ENCODE assay signal across 8 cellular contexts in the genomic region with DNA sequence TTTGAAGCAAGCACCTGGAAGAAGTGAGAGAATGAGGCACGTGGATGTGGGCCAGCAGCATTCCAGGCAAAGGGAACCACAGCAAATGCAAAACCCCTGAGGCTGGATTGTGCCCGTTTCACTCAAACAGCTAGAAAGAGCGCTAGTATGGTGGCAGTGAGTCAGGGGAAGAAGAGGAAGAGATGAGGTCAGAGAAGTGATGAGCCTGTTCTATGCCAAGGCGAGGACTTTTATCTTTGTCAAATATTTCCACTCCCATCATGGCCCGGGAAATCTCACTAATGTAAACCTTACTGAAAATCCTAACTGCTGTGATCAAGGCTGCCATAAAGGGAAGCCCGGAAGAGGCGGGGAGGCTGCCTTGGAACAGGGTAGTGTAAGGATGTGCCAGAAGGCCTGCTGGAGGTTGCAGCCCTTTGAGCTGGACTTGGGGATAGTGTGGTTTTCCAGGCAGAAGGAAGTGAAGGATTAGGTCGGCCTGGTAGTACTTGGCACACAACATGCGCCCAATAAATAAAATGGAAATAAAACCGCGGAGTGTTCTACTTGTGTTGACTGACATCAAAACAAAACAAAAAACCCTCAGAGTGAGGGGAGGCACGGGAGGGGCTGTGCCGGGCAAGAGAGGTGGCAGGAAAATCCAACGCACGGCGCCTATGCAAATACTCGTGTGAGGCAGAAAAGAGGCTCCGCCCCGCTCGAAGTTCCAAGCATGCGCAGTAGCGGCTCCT. TPM values are rescaled to one million over a fixed set of nuclear protein-coding genes. Genes with fewer than 3 reads are reported as not detected.
DNase-seq lines count a peak whose midpoint lies in the region; ATAC-seq and TF ChIP-seq lines count a peak whose summit lies in the region.

No MANE protein-coding gene starts in this region.

- no peak for TF ChIP-seq CTCF in MM.1S (IDR thresholded peaks at IDR 0.05; ENCODE audit: low read length)
- TF ChIP-seq CTCF in fibroblast of the aortic adventitia (IDR thresholded peaks at IDR 0.05; ENCODE audit: insufficient read depth, low read length), result no peak
- TF ChIP-seq CTCF in osteocyte (IDR thresholded peaks at IDR 0.05), result no peak
- no peak for TF ChIP-seq CTCF in GM10248 (IDR thresholded peaks at IDR 0.05; ENCODE audit: control extremely low read depth, extremely low read depth, low read depth, missing control alignments)

- CTCF ChIA-PET in GM10248 (lab: Yijun Ruan, JAX), result interaction anchor here (1.0 to 1.5 kb wide), 2 partner anchors 20 to 26 kb away, joined by 3 to 5 read pairs; no protein-coding TSS in a partner anchor

- H3K27me3 Mint-ChIP-seq in activated T-cell treated with anti-CD3 and anti-CD28 coated beads, Interleukin-2, amount 50 U/mL, for 4 hours (ENCODE audit: low read depth), result no peaks in the 10 kb centered on the region
- no peaks in the 10 kb centered on the region for H3K27me3 Mint-ChIP-seq in osteocyte (ENCODE audit: unreplicated experiment)

- H3K36me3 ChIP-seq in MM.1S (replicated peaks; ENCODE audit: insufficient read depth, low read length), result no peaks in the 10 kb centered on the region

- POLR2A ChIA-PET in GM10248 (lab: Yijun Ruan, JAX), result interaction anchor here (1.0 to 2.3 kb wide), 4 partner anchors 11 to 27 kb away, joined by 3 to 20 read pairs (median 4); a partner anchor contains a TSS

- peak overlapping the region; percentile 99 for H3K27ac Mint-ChIP-seq in osteocyte (ENCODE audit: unreplicated experiment)

- peak overlapping the region; percentile 95 for H3K4me2 ChIP-seq in MM.1S (ENCODE audit: low read depth, low read length)

- peak overlapping the region; percentile 78; the same call in 1 of the 2 replicates for H3K27ac ChIP-seq in MM.1S (ENCODE audit: low read length)

- H3K9me3 Mint-ChIP-seq in activated T-cell treated with anti-CD3 and anti-CD28 coated beads, Interleukin-2, amount 50 U/mL, for 4 hours, result no peaks in the 10 kb centered on the region
- H3K9me3 Mint-ChIP-seq in osteocyte (ENCODE audit: unreplicated experiment), result no peaks in the 10 kb centered on the region

- H3K27me3 ChIP-seq in MM.1S (replicated peaks; ENCODE audit: insufficient read depth, low read length), result no peaks in the 10 kb centered on the region

- H3K4me3 Mint-ChIP-seq in activated T-cell treated with anti-CD3 and anti-CD28 coated beads, Interleukin-2, amount 50 U/mL, for 4 hours, result peak overlapping the region; percentile 91
- peak overlapping the region; percentile 86 for H3K4me3 Mint-ChIP-seq in osteocyte (ENCODE audit: unreplicated experiment)

- H3K4me3 ChIP-seq in MM.1S (ENCODE audit: low read length) (peak overlapping the region; percentile 54), fibroblast of the aortic adventitia (ENCODE audit: low read depth, low read length) (peak overlapping the region; percentile 42)

- peaks cover 38% of the 10 kb centered on the region for H3K79me2 ChIP-seq in MM.1S (ENCODE audit: low read length)

- no peaks in the 10 kb centered on the region for H3K9me3 ChIP-seq in MM.1S (replicated peaks; ENCODE audit: insufficient read depth, low read length)

- peak in 1 of 2 donors; percentile 19 for ATAC-seq in activated T-cell treated with anti-CD3 and anti-CD28 coated beads, Interleukin-2, amount 50 U/mL, for 4 hours

- H4K20me1 ChIP-seq in MM.1S (ENCODE audit: insufficient read depth, low read length), result peaks cover 8% of the 10 kb centered on the region; the same call in 1 of the 2 replicates

- peaks cover 25% of the 10 kb centered on the region for H3K36me3 Mint-ChIP-seq in activated T-cell treated with anti-CD3 and anti-CD28 coated beads, Interleukin-2, amount 50 U/mL, for 4 hours (ENCODE audit: insufficient read depth)
- H3K36me3 Mint-ChIP-seq in osteocyte (ENCODE audit: unreplicated experiment), result peaks cover 35% of the 10 kb centered on the region

- H3K9me2 ChIP-seq in MM.1S (replicated peaks; ENCODE audit: insufficient read depth, low read length), result no peaks in the 10 kb centered on the region

- H3K4me1 ChIP-seq in MM.1S (ENCODE audit: low read length), result peaks cover 13% of the 10 kb centered on the region; the same call in 1 of the 2 replicates

- peaks cover 8% of the 10 kb centered on the region; the same call in 1 of the 2 replicates for H3F3A ChIP-seq in MM.1S (ENCODE audit: insufficient read depth, low read length)

- 0 out of 2 replicates have a peak overlapping the region, but pooled peaks have one; percentile 48 for H2AFZ ChIP-seq in MM.1S (ENCODE audit: low read length)

- DNase-seq in DMS53 treated with DMSO at 0.1 percent for 48 hours (lab: John Stamatoyannopoulos, UW; ENCODE audit: unreplicated experiment) (peak; percentile 79), MM.1S (no peak), fibroblast of the aortic adventitia (ENCODE audit: low read depth) (peak; percentile 64), osteocyte (ENCODE audit: extremely low spot score, unreplicated experiment) (no peak), NCI-H510A treated with DMSO at 0.1 percent for 48 hours (lab: John Stamatoyannopoulos, UW) (no peak), GM10248 (ENCODE audit: extremely low spot score) (no peak)
- peak; percentile 14 for DNase-seq in activated T-cell treated with anti-CD3 and anti-CD28 coated beads, Interleukin-2, amount 50 U/mL, for 4 hours
- DNase-seq in NK-92 treated with Interleukin-12 subunit alpha and Interleukin-12 subunit beta, amount 100 ng/mL, for 24 hours (lab: John Stamatoyannopoulos, UW), result no peak

- peaks cover 43% of the 10 kb centered on the region for H3K4me1 Mint-ChIP-seq in activated T-cell treated with anti-CD3 and anti-CD28 coated beads, Interleukin-2, amount 50 U/mL, for 4 hours (ENCODE audit: low read depth)
- peaks cover 42% of the 10 kb centered on the region for H3K4me1 Mint-ChIP-seq in osteocyte (ENCODE audit: unreplicated experiment)

- H3K9ac ChIP-seq in MM.1S (ENCODE audit: low read length), result peak overlapping the region; percentile 63

RNA-seq across cellular contexts. Expression of a gene that starts 1.2 kb away (rescaled TPM):
- total RNA-seq in activated T-cell treated with anti-CD3 and anti-CD28 coated beads, Interleukin-2, amount 50 U/mL, for 4 hours, result 10 to 100 TPM; 45.4 to 51.4 (median 49.4) TPM
- total RNA-seq in fibroblast of the aortic adventitia (ENCODE audit: low replicate concordance) (25.3 and 91.6 TPM in 2 replicates), osteocyte (174 and 177 TPM in 2 replicates)

RNA-seq across cellular contexts. Expression of a gene that starts 15.5 kb away (rescaled TPM):
- 10 to 100 TPM; 13.5 to 18.8 (median 16.0) TPM for total RNA-seq in activated T-cell treated with anti-CD3 and anti-CD28 coated beads, Interleukin-2, amount 50 U/mL, for 4 hours
- total RNA-seq in fibroblast of the aortic adventitia (ENCODE audit: low replicate concordance) (11.0 and 41.8 TPM in 2 replicates), osteocyte (194 and 203 TPM in 2 replicates)

RNA-seq across cellular contexts. Expression of a gene that starts 23.7 kb away (rescaled TPM):
- 100 to 1,000 TPM; 236 to 281 (median 254) TPM for total RNA-seq in activated T-cell treated with anti-CD3 and anti-CD28 coated beads, Interleukin-2, amount 50 U/mL, for 4 hours
- total RNA-seq in fibroblast of the aortic adventitia (ENCODE audit: low replicate concordance) (93.3 and 214 TPM in 2 replicates), osteocyte (347 and 350 TPM in 2 replicates)

Comparison
In these comparisons a context has a peak if more than half of its experiments do, and no peak if none do; other contexts are left out.
1. DNase-seq: peak in DMS53 treated with DMSO at 0.1 percent for 48 hours (single experiment), activated T-cell treated with anti-CD3 and anti-CD28 coated beads, Interleukin-2, amount 50 U/mL, for 4 hours (single experiment) and fibroblast of the aortic adventitia (single experiment); none in MM.1S (single experiment), osteocyte (single experiment), NCI-H510A treated with DMSO at 0.1 percent for 48 hours (single experiment), GM10248 (single experiment) and NK-92 treated with Interleukin-12 subunit alpha and Interleukin-12 subunit beta, amount 100 ng/mL, for 24 hours (single experiment).